Comparison of ENCODE assay signal across 1 cellular context in the genomic region with DNA sequence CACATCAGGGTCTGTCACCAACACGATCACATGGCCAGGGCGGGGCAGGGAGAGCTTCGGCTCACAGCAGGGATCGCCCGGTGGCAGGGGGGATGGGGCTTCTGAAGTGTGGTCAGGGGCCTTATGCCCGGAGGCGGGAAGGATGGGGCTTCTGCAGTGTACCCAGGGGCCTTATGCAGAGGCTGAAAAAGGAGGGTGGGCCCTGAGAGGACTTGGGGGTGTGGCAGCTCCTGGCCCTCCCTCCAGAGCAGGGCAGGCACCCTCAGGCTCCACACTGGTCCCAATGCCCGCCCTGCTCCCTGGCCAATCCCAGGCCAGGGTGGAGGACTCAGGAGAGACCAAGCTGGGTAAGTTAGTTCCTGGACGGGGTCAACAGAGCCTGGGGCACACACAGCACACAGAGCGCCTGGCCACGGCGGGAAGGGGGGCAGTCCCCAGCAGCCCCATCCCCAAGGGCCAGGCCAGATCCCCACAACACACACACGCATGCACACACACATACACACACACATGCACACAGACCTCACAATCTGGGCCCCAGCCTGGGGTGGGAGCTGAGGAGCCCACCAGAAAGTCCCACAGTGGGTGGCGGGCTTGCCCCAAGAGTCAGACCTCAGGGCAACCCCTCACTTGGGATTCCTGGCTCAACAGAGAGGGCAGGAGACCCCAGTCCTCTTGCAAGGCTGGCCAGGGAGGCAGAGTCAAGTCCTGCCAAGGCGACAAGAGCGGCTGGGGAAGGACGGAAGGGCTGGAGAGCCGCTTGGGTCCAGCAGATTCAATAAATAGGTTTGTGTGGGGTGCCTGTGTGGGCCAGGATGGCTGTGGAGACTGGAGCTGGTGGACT.
TF ChIP-seq lines count a peak whose summit lies in the region.

No MANE protein-coding gene starts in this region.

TF ChIP-seq in endothelial cell of umbilical vein, 7 proteins besides CTCF, POLR2A, EP300 and RAD21:
- TF ChIP-seq, protein P1, sequence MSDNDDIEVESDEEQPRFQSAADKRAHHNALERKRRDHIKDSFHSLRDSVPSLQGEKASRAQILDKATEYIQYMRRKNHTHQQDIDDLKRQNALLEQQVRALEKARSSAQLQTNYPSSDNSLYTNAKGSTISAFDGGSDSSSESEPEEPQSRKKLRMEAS (IDR thresholded peaks at IDR 0.05; ENCODE audit: insufficient read depth, insufficient read length): no peak
- TF ChIP-seq FOS (IDR thresholded peaks at IDR 0.05; ENCODE audit: borderline replicate concordance, insufficient read depth, low read length) (no peak), POLR2AphosphoS5 (IDR thresholded peaks at IDR 0.05; ENCODE audit: insufficient read depth, low read depth, low read length) (no peak), MYC (IDR thresholded peaks at IDR 0.05; ENCODE audit: low read depth, low read length) (no peak), GATA2 (IDR thresholded peaks at IDR 0.05; ENCODE audit: insufficient read depth, insufficient read length, low read depth, low read length) (no peak), EZH2 (IDR thresholded peaks at IDR 0.05; ENCODE audit: borderline replicate concordance, low read depth, low read length, severe bottlenecking) (no peak), JUN (IDR thresholded peaks at IDR 0.05; ENCODE audit: borderline replicate concordance, insufficient read depth, insufficient read length, low read depth) (no peak)
